8 cellular contexts compared by ENCODE assay signal in the genomic region with DNA sequence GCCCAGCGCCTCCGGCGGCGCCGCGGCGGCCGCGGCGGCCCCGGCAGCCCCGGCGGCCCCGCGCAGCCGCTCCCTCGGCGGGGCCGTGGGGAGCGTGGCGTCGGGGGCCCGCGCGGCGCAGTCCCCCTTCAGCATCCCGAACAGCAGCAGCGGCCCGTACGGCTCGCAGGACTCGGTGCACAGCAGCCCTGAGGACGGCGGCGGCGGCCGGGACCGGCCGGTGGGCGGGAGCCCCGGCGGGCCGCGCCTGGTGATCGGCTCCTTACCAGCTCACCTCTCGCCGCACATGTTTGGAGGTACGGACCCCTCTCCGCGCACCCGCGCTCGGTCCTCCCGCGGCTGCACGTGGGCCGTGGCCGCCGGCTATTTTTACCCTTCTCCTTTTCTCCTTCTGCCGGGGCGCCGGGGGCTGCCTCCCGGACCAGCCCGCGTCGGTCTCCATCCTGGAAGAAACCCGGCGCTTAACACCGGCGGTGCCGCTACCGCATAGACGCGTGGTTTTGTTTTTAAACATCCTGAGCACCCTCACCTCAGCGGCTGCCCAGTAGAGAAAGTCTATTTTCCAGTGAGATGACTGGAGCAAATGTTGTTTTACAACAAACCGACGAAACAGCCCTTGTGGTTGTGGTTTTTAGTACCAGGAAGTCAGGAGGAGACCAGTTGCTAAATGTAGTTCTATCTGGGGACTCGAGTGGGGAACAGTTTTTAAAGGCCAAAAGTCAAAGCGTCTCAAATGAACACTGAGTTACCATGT. TPM values are rescaled to one million over a fixed set of nuclear protein-coding genes. Genes with fewer than 3 reads are reported as not detected.
DNase-seq lines count a peak whose midpoint lies in the region; ATAC-seq and TF ChIP-seq lines count a peak whose summit lies in the region.

No MANE protein-coding gene starts in this region.

- H3K9me3 ChIP-seq in OCI-LY1 (ENCODE audit: low read length) (no peaks in the 10 kb centered on the region), neutrophil (no peaks in the 10 kb centered on the region), tibial nerve (no peaks in the 10 kb centered on the region)

- H3K9me2 ChIP-seq in OCI-LY1 (ENCODE audit: low read depth, low read length): no peaks in the 10 kb centered on the region

- peak overlapping the region; percentile 75 for H3K9ac ChIP-seq in OCI-LY1 (ENCODE audit: low read length)

- H3K4me1 ChIP-seq in OCI-LY1 (ENCODE audit: insufficient read depth, low read length, severe bottlenecking) (peaks cover 49% of the 10 kb centered on the region), neutrophil (ENCODE audit: control insufficient read depth in 1 of 2, insufficient read depth in 1 of 2, low read depth in 1 of 2, low read length in 1 of 2) (peaks cover 32 to 43% of the 10 kb centered on the region in 2 experiments), tibial nerve (peaks cover 0 to 47% (median 19%) of the 10 kb centered on the region in 4 donors)

- no peaks in the 10 kb centered on the region for H3F3A ChIP-seq in OCI-LY1 (ENCODE audit: insufficient read depth, low read length)

- peaks cover 8% of the 10 kb centered on the region; the same call in 1 of the 2 replicates for H3K79me2 ChIP-seq in OCI-LY1 (ENCODE audit: insufficient read depth, low read length)

- 1% methylated on average over 26 to 34 of the region's 79 CpGs for WGBS in tibial nerve, 2 donors

- peak overlapping the region; percentile 67 for H3K4me2 ChIP-seq in OCI-LY1 (ENCODE audit: low read length)

- H4K20me1 ChIP-seq in OCI-LY1 (ENCODE audit: insufficient read depth, low read length): peaks cover 3% of the 10 kb centered on the region; the same call in 1 of the 2 replicates

- H3K27ac ChIP-seq in OCI-LY1 (ENCODE audit: low read depth, low read length, poor library complexity, severe bottlenecking) (peak overlapping the region; percentile 66), neutrophil (peak overlapping the region; percentile 98), tibial nerve (peak overlapping the region; percentile 80 to 99 (median 98))

- no peak for ATAC-seq in activated CD4-positive, CD25-positive, alpha-beta regulatory T cell treated with anti-CD3 and anti-CD28 coated beads, Interleukin-2, amount 50 U/mL, for 24 hours
- peak; percentile 2 for ATAC-seq in HG03025 (IDR thresholded peaks at IDR 0.05; ENCODE audit: low FRiP score, unreplicated experiment)

- H3K36me3 ChIP-seq in OCI-LY1 (ENCODE audit: insufficient read depth, low read length) (peaks cover 7% of the 10 kb centered on the region; the same call in 1 of the 2 replicates), neutrophil (peaks cover 3% of the 10 kb centered on the region), tibial nerve (no peaks in the 10 kb centered on the region)

- no peaks in the 10 kb centered on the region for H3K27me3 ChIP-seq in OCI-LY1 (ENCODE audit: insufficient read depth, low read length)
- H3K27me3 ChIP-seq in neutrophil: no peaks in the 10 kb centered on the region
- H3K27me3 ChIP-seq in tibial nerve: no peaks in the 10 kb centered on the region

- TF ChIP-seq CTCF in OCI-LY1 (IDR thresholded peaks at IDR 0.05; ENCODE audit: low read length) (no peak), neutrophil (IDR thresholded peaks at IDR 0.05) (no peak), tibial nerve (IDR thresholded peaks at IDR 0.05) (no peak)

- H3K4me3 ChIP-seq in OCI-LY1 (ENCODE audit: low read depth, low read length, poor library complexity, severe bottlenecking) (peak overlapping the region; percentile 85), neutrophil (ENCODE audit: low read depth in 1 of 2, low read length in 1 of 2) (peak overlapping the region; percentile 66 to 93), tibial nerve (peak overlapping the region; percentile 71 to 97 (median 88))

- no peak overlapping the region for H2AFZ ChIP-seq in OCI-LY1 (ENCODE audit: low read length)

- TF ChIP-seq POLR2A in tibial nerve (IDR thresholded peaks at IDR 0.05): no peak

- DNase-seq in activated CD4-positive, CD25-positive, alpha-beta regulatory T cell treated with anti-CD3 and anti-CD28 coated beads, Interleukin-2, amount 50 U/mL, for 72 hours: peak; percentile 64
- DNase-seq in activated T-helper 1 cell treated with Interleukin-2 at 50 U/mL for 16 hours (ENCODE audit: low read depth): peak; percentile 30
- peak; percentile 5 for DNase-seq in fibroblast of the conjunctiva (ENCODE audit: low read depth)
- peak in 1 of 2 donors; percentile 46 for DNase-seq in tibial nerve (ENCODE audit: low spot score in 2 of 2)

- peak in 1 of 2 donors; percentile 56 for TF ChIP-seq EP300 in tibial nerve (IDR thresholded peaks at IDR 0.05)

RNA-seq across cellular contexts. Expression of a gene that starts 1.3 kb away (rescaled TPM):
- 10 to 100 TPM; 31.4 to 42.5 (median 39.2) TPM for total RNA-seq in tibial nerve
